ENCODE assay signal across 17 cellular contexts in the genomic region with DNA sequence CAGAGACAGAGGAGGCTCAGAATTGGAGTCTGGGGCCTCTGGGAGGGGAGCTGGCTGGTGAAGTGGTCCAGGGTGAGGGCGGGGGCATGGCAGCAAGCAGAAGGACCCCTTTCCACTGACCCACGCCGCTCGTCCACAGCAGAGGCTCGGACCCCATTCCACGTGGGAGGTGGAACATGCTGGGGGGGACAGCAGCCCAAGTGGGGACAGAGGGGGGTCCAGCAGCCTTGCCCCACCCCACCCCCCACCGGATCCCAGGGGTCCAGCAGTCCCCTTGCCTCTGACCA. TPM values are rescaled to one million over a fixed set of nuclear protein-coding genes. Genes with fewer than 3 reads are reported as not detected.
A peak's percentile ranks its signal among the peaks of the same experiment; 100 is the strongest.
DNase-seq lines count a peak whose midpoint lies in the region; ATAC-seq and TF ChIP-seq lines count a peak whose summit lies in the region.
"Had no signal": no experiment of that assay in that cellular context is flagged by ENCODE, and none has a peak within 500 bp of the region (broad histone marks: within the 10 kb centered on the region; RNA-seq: fewer than 3 reads in every experiment).

No MANE protein-coding gene starts in this region.

- H3K4me1 ChIP-seq in thymus (ENCODE audit: control insufficient read depth, insufficient read depth, low read length) (peaks cover 5% of the 10 kb centered on the region), thyroid gland (no peaks in the 10 kb centered on the region)

- POLR2A ChIA-PET in activated CD8-positive, alpha-beta T cell treated with anti-CD3 and anti-CD28 coated beads, Interleukin-2, amount 10 ng/mL, durations not matched to agents 7 days and 5 days (lab: Charles Lee): no interaction called here
- POLR2A ChIA-PET in activated CD8-positive, alpha-beta T cell treated with anti-CD3 and anti-CD28 coated beads for 36 hours (lab: Charles Lee): no interaction called here

- H3K27ac Mint-ChIP-seq in activated CD8-positive, alpha-beta T cell treated with anti-CD3 and anti-CD28 coated beads, Interleukin-2, amount 10 ng/mL, durations not matched to agents 7 days and 5 days: peak overlapping the region; percentile 50
- H3K27ac Mint-ChIP-seq in activated CD8-positive, alpha-beta T cell treated with anti-CD3 and anti-CD28 coated beads for 36 hours: no peak overlapping the region
- H3K27ac Mint-ChIP-seq in activated T-helper 2 cell treated with anti-CD3 and anti-CD28 coated beads, Interferon-gamma antibody, Interleukin-2, Interleukin-4, amounts not matched to agents 10 μg/mL and 5 μg/mL and 100 μg/mL, durations not matched to agents 14 hours and 24 hours and 36 hours: peak overlapping the region; percentile 9
- no peak overlapping the region for H3K27ac Mint-ChIP-seq in activated T-helper 1 cell treated with anti-CD3 and anti-CD28 coated beads, Interleukin-12 subunit alpha, Interleukin-12 subunit beta, Interleukin-2, Interleukin-4 antibody, amounts not matched to agents 30 ng/mL and 10 ng/mL and 1 ng/mL, durations not matched to agents 14 hours and 24 hours and 36 hours

- H3K36me3 ChIP-seq in thymus (ENCODE audit: control insufficient read depth, insufficient read depth) (no peaks in the 10 kb centered on the region), thyroid gland (no peaks in the 10 kb centered on the region)

- H3K9me3 ChIP-seq in thymus (ENCODE audit: control insufficient read depth) (peaks cover 2% of the 10 kb centered on the region), thyroid gland (no peaks in the 10 kb centered on the region)

- H3K27me3 Mint-ChIP-seq in activated CD8-positive, alpha-beta T cell treated with anti-CD3 and anti-CD28 coated beads, Interleukin-2, amount 10 ng/mL, durations not matched to agents 7 days and 5 days (ENCODE audit: low read depth): peaks cover 33% of the 10 kb centered on the region
- peaks cover 17% of the 10 kb centered on the region for H3K27me3 Mint-ChIP-seq in activated CD8-positive, alpha-beta T cell treated with anti-CD3 and anti-CD28 coated beads for 36 hours
- H3K27me3 Mint-ChIP-seq in activated T-helper 2 cell treated with anti-CD3 and anti-CD28 coated beads, Interferon-gamma antibody, Interleukin-2, Interleukin-4, amounts not matched to agents 10 μg/mL and 5 μg/mL and 100 μg/mL, durations not matched to agents 14 hours and 24 hours and 36 hours (ENCODE audit: low read depth): peaks cover 9% of the 10 kb centered on the region
- H3K27me3 Mint-ChIP-seq in activated T-helper 1 cell treated with anti-CD3 and anti-CD28 coated beads, Interleukin-12 subunit alpha, Interleukin-12 subunit beta, Interleukin-2, Interleukin-4 antibody, amounts not matched to agents 30 ng/mL and 10 ng/mL and 1 ng/mL, durations not matched to agents 14 hours and 24 hours and 36 hours (ENCODE audit: insufficient read depth): peaks cover 7% of the 10 kb centered on the region

- H3K4me3 Mint-ChIP-seq in activated CD8-positive, alpha-beta T cell treated with anti-CD3 and anti-CD28 coated beads, Interleukin-2, amount 10 ng/mL, durations not matched to agents 7 days and 5 days: no peak overlapping the region
- H3K4me3 Mint-ChIP-seq in activated CD8-positive, alpha-beta T cell treated with anti-CD3 and anti-CD28 coated beads for 36 hours: no peak overlapping the region
- H3K4me3 Mint-ChIP-seq in activated T-helper 2 cell treated with anti-CD3 and anti-CD28 coated beads, Interferon-gamma antibody, Interleukin-2, Interleukin-4, amounts not matched to agents 10 μg/mL and 5 μg/mL and 100 μg/mL, durations not matched to agents 14 hours and 24 hours and 36 hours (ENCODE audit: low read depth): no peak overlapping the region
- H3K4me3 Mint-ChIP-seq in activated T-helper 1 cell treated with anti-CD3 and anti-CD28 coated beads, Interleukin-12 subunit alpha, Interleukin-12 subunit beta, Interleukin-2, Interleukin-4 antibody, amounts not matched to agents 30 ng/mL and 10 ng/mL and 1 ng/mL, durations not matched to agents 14 hours and 24 hours and 36 hours: no peak overlapping the region

- H3K4me3 ChIP-seq in thymus (ENCODE audit: low read length): no peak overlapping the region
- H3K4me3 ChIP-seq in thyroid gland (replicated peaks in 1 of 3): no peak overlapping the region

- CTCF ChIA-PET in activated CD8-positive, alpha-beta T cell treated with anti-CD3 and anti-CD28 coated beads, Interleukin-2, amount 10 ng/mL, durations not matched to agents 7 days and 5 days (lab: Charles Lee): no interaction called here
- CTCF ChIA-PET in activated CD8-positive, alpha-beta T cell treated with anti-CD3 and anti-CD28 coated beads for 36 hours (lab: Charles Lee): interaction anchor here (1.0 to 1.9 kb wide), 2 partner anchors 13 to 59 kb away, joined by 3 to 6 read pairs; no protein-coding TSS in a partner anchor

- H3K27me3 ChIP-seq in thymus (ENCODE audit: control insufficient read depth, insufficient read depth) (no peaks in the 10 kb centered on the region), thyroid gland (no peaks in the 10 kb centered on the region)

- peaks cover 48% of the 10 kb centered on the region for H3K4me1 Mint-ChIP-seq in activated CD8-positive, alpha-beta T cell treated with anti-CD3 and anti-CD28 coated beads, Interleukin-2, amount 10 ng/mL, durations not matched to agents 7 days and 5 days (ENCODE audit: low read depth)
- H3K4me1 Mint-ChIP-seq in activated CD8-positive, alpha-beta T cell treated with anti-CD3 and anti-CD28 coated beads for 36 hours (ENCODE audit: low read depth): peaks cover 15% of the 10 kb centered on the region
- peaks cover 39% of the 10 kb centered on the region for H3K4me1 Mint-ChIP-seq in activated T-helper 2 cell treated with anti-CD3 and anti-CD28 coated beads, Interferon-gamma antibody, Interleukin-2, Interleukin-4, amounts not matched to agents 10 μg/mL and 5 μg/mL and 100 μg/mL, durations not matched to agents 14 hours and 24 hours and 36 hours (ENCODE audit: low read depth)
- H3K4me1 Mint-ChIP-seq in activated T-helper 1 cell treated with anti-CD3 and anti-CD28 coated beads, Interleukin-12 subunit alpha, Interleukin-12 subunit beta, Interleukin-2, Interleukin-4 antibody, amounts not matched to agents 30 ng/mL and 10 ng/mL and 1 ng/mL, durations not matched to agents 14 hours and 24 hours and 36 hours (ENCODE audit: low read depth): peaks cover 30% of the 10 kb centered on the region

- DNase-seq in activated CD8-positive, alpha-beta T cell treated with anti-CD3 and anti-CD28 coated beads, Interleukin-2, amount 10 ng/mL, durations not matched to agents 7 days and 5 days: no peak
- no peak for DNase-seq in activated CD8-positive, alpha-beta T cell treated with anti-CD3 and anti-CD28 coated beads for 36 hours
- no peak for DNase-seq in activated T-helper 2 cell treated with anti-CD3 and anti-CD28 coated beads, Interferon-gamma antibody, Interleukin-2, Interleukin-4, amounts not matched to agents 10 μg/mL and 5 μg/mL and 100 μg/mL, durations not matched to agents 14 hours and 24 hours and 36 hours (ENCODE audit: low spot score)
- DNase-seq in mesenteric fat pad (ENCODE audit: low spot score) (peak; percentile 71), H4 (ENCODE audit: low spot score) (no peak), thyroid gland (no peak)
- DNase-seq in activated T-helper 1 cell treated with anti-CD3 and anti-CD28 coated beads, Interleukin-12 subunit alpha, Interleukin-12 subunit beta, Interleukin-2, Interleukin-4 antibody, amounts not matched to agents 30 ng/mL and 10 ng/mL and 1 ng/mL, durations not matched to agents 14 hours and 24 hours and 36 hours (ENCODE audit: low spot score): no peak
- DNase-seq: COR-L47, DMS153, KBM-7, MV-4-11, NCI-H1417, NCI-H187 treated with DMSO at 0.1 percent for 48 hours, NCI-H446, NCI-H69 had no signal

- no peaks in the 10 kb centered on the region for H3K9me3 Mint-ChIP-seq in activated CD8-positive, alpha-beta T cell treated with anti-CD3 and anti-CD28 coated beads, Interleukin-2, amount 10 ng/mL, durations not matched to agents 7 days and 5 days (ENCODE audit: insufficient read depth)
- peaks cover 2% of the 10 kb centered on the region for H3K9me3 Mint-ChIP-seq in activated CD8-positive, alpha-beta T cell treated with anti-CD3 and anti-CD28 coated beads for 36 hours
- H3K9me3 Mint-ChIP-seq in activated T-helper 2 cell treated with anti-CD3 and anti-CD28 coated beads, Interferon-gamma antibody, Interleukin-2, Interleukin-4, amounts not matched to agents 10 μg/mL and 5 μg/mL and 100 μg/mL, durations not matched to agents 14 hours and 24 hours and 36 hours: peaks cover 18% of the 10 kb centered on the region
- H3K9me3 Mint-ChIP-seq in activated T-helper 1 cell treated with anti-CD3 and anti-CD28 coated beads, Interleukin-12 subunit alpha, Interleukin-12 subunit beta, Interleukin-2, Interleukin-4 antibody, amounts not matched to agents 30 ng/mL and 10 ng/mL and 1 ng/mL, durations not matched to agents 14 hours and 24 hours and 36 hours: peaks cover 5% of the 10 kb centered on the region

- H3K27ac ChIP-seq in thymus (ENCODE audit: low read depth) (peak overlapping the region; percentile 31), thyroid gland (no peak overlapping the region)
- H3K27ac ChIP-seq: C4-2B had no signal

- intact Hi-C loops in activated CD8-positive, alpha-beta T cell treated with anti-CD3 and anti-CD28 coated beads for 36 hours (cut with micrococcal nuclease): no loop called here
- intact Hi-C loops in activated T-helper 2 cell treated with anti-CD3 and anti-CD28 coated beads, Interferon-gamma antibody, Interleukin-2, Interleukin-4, amounts not matched to agents 10 μg/mL and 5 μg/mL and 100 μg/mL, durations not matched to agents 14 hours and 24 hours and 36 hours (cut with micrococcal nuclease): no loop called here
- intact Hi-C loops in thyroid gland (cut with DNase I): no loop called here
- intact Hi-C loops in activated T-helper 1 cell treated with anti-CD3 and anti-CD28 coated beads, Interleukin-12 subunit alpha, Interleukin-12 subunit beta, Interleukin-2, Interleukin-4 antibody, amounts not matched to agents 30 ng/mL and 10 ng/mL and 1 ng/mL, durations not matched to agents 14 hours and 24 hours and 36 hours (cut with micrococcal nuclease): no loop called here

- 97% methylated on average over 7 of the region's 7 CpGs for WGBS in thymus
- WGBS in thyroid gland, 2 donors: 93 to 100% methylated on average over 4 to 7 of the region's 7 CpGs

- no peak for TF ChIP-seq POLR2A in thyroid gland (IDR thresholded peaks at IDR 0.05)

- H3K36me3 Mint-ChIP-seq in activated CD8-positive, alpha-beta T cell treated with anti-CD3 and anti-CD28 coated beads, Interleukin-2, amount 10 ng/mL, durations not matched to agents 7 days and 5 days (ENCODE audit: low read depth): peaks cover 3% of the 10 kb centered on the region
- H3K36me3 Mint-ChIP-seq in activated CD8-positive, alpha-beta T cell treated with anti-CD3 and anti-CD28 coated beads for 36 hours (ENCODE audit: low read depth): no peaks in the 10 kb centered on the region
- H3K36me3 Mint-ChIP-seq in activated T-helper 2 cell treated with anti-CD3 and anti-CD28 coated beads, Interferon-gamma antibody, Interleukin-2, Interleukin-4, amounts not matched to agents 10 μg/mL and 5 μg/mL and 100 μg/mL, durations not matched to agents 14 hours and 24 hours and 36 hours (ENCODE audit: low read depth): peaks cover 44% of the 10 kb centered on the region
- peaks cover 6% of the 10 kb centered on the region for H3K36me3 Mint-ChIP-seq in activated T-helper 1 cell treated with anti-CD3 and anti-CD28 coated beads, Interleukin-12 subunit alpha, Interleukin-12 subunit beta, Interleukin-2, Interleukin-4 antibody, amounts not matched to agents 30 ng/mL and 10 ng/mL and 1 ng/mL, durations not matched to agents 14 hours and 24 hours and 36 hours (ENCODE audit: low read depth)

- no peak for ATAC-seq in activated CD8-positive, alpha-beta T cell treated with anti-CD3 and anti-CD28 coated beads, Interleukin-2, amount 10 ng/mL, durations not matched to agents 7 days and 5 days
- ATAC-seq in activated CD8-positive, alpha-beta T cell treated with anti-CD3 and anti-CD28 coated beads for 36 hours: no peak

- no peak for TF ChIP-seq CTCF in activated CD8-positive, alpha-beta T cell treated with anti-CD3 and anti-CD28 coated beads for 36 hours (IDR thresholded peaks at IDR 0.05)
- TF ChIP-seq CTCF in thyroid gland (IDR thresholded peaks at IDR 0.05): no peak

RNA-seq across cellular contexts. Expression of gene NKD2, which starts 25.4 kb away (rescaled TPM):
- total RNA-seq in activated CD8-positive, alpha-beta T cell treated with anti-CD3 and anti-CD28 coated beads, Interleukin-2, amount 10 ng/mL, durations not matched to agents 7 days and 5 days: 1 to 10 TPM; 1.3 to 3.2 TPM
- 1 to 10 TPM; 1.5 to 2.3 TPM for total RNA-seq in activated CD8-positive, alpha-beta T cell treated with anti-CD3 and anti-CD28 coated beads for 36 hours
- 14.4 TPM in 2 replicates for total RNA-seq in activated T-helper 2 cell treated with anti-CD3 and anti-CD28 coated beads, Interferon-gamma antibody, Interleukin-2, Interleukin-4, amounts not matched to agents 10 μg/mL and 5 μg/mL and 100 μg/mL, durations not matched to agents 14 hours and 24 hours and 36 hours
- 17.1 TPM for total RNA-seq in mesenteric fat pad
- 12.4 TPM for polyA plus RNA-seq in thymus
- 0.43 and 2.8 TPM in 2 replicates for total RNA-seq in H4 (2014; rRNA removed; shearing (Covaris generic))
- total RNA-seq in thyroid gland: 1 to 10 TPM in 3 of 4 donors, under 1 TPM in 1; 0.78 to 3.2 (median 1.6) TPM
- total RNA-seq in activated T-helper 1 cell treated with anti-CD3 and anti-CD28 coated beads, Interleukin-12 subunit alpha, Interleukin-12 subunit beta, Interleukin-2, Interleukin-4 antibody, amounts not matched to agents 30 ng/mL and 10 ng/mL and 1 ng/mL, durations not matched to agents 14 hours and 24 hours and 36 hours: 2.9 and 3.2 TPM in 2 replicates

Comparison
In these comparisons a context has a peak if more than half of its experiments do, and no peak if none do; other contexts are left out.
1. H3K27ac Mint-ChIP-seq: peak in activated CD8-positive, alpha-beta T cell treated with anti-CD3 and anti-CD28 coated beads, Interleukin-2, amount 10 ng/mL, durations not matched to agents 7 days and 5 days (single experiment) and activated T-helper 2 cell treated with anti-CD3 and anti-CD28 coated beads, Interferon-gamma antibody, Interleukin-2, Interleukin-4, amounts not matched to agents 10 μg/mL and 5 μg/mL and 100 μg/mL, durations not matched to agents 14 hours and 24 hours and 36 hours (single experiment); none in activated CD8-positive, alpha-beta T cell treated with anti-CD3 and anti-CD28 coated beads for 36 hours (single experiment) and activated T-helper 1 cell treated with anti-CD3 and anti-CD28 coated beads, Interleukin-12 subunit alpha, Interleukin-12 subunit beta, Interleukin-2, Interleukin-4 antibody, amounts not matched to agents 30 ng/mL and 10 ng/mL and 1 ng/mL, durations not matched to agents 14 hours and 24 hours and 36 hours (single experiment).